Comparison of ENCODE assay signal across 8 cellular contexts in the genomic region with DNA sequence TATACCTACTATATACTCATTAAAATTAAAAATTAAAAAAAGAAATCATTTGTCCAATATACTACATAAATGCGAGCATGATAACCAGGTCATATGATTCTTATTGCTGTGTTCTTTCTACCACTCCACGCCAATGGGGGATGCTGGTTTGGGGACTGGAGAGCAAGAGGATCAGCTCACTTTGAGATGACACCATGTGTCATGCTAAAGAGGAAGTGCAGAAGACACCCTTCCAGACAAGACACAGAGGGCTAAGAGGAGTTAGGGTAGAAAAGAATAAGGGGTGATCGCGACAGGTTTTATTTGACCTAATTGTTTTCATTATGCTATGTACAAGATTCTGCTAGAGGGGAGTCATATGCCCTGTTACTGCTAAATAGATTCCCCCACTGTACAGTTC. TPM values are rescaled to one million over a fixed set of nuclear protein-coding genes. Genes with fewer than 3 reads are reported as not detected.
"Had no signal": no experiment of that assay in that cellular context is flagged by ENCODE, and none has a peak within 500 bp of the region (broad histone marks: within the 10 kb centered on the region; RNA-seq: fewer than 3 reads in every experiment).

No MANE protein-coding gene starts in this region.

- FAIRE-seq: H1, H54, HepG2 had no signal

- H3K4me2 ChIP-seq: GM23338 had no signal

- H2AFZ ChIP-seq: GM23338 had no signal

- DNase-seq: H9, HCEC 1CT, KG1 had no signal

- H3K4me3 ChIP-seq: GM23338 had no signal

- ATAC-seq: GM23338, HepG2 had no signal

RNA-seq across cellular contexts. Expression of a gene that starts 33.8 kb away (rescaled TPM):
- total RNA-seq: H1, H9, HepG2 had no signal
- polyA plus RNA-seq: GM23338, IgD-negative memory B cell had no signal
